Comparison of ENCODE assay signal across 1 cellular context in genomic region chr15:84747423-84748273, GRCh38.
TF ChIP-seq lines count a peak whose summit lies in the region.

No MANE protein-coding gene starts in this region.

TF ChIP-seq in K562, 482 proteins besides CTCF, POLR2A, EP300 and RAD21 (continued from another document and continues in another):
- TF ChIP-seq ZC3H4 (CRISPR knock-in tag; IDR thresholded peaks at IDR 0.05; ENCODE audit: borderline replicate concordance) (0 out of 2 replicates have a peak, but pooled peaks have one; percentile 45), SOX6 (IDR thresholded peaks at IDR 0.05) (no peak), KDM5B (IDR thresholded peaks at IDR 0.05; ENCODE audit: insufficient replicate concordance, low read depth, low read length) (peak; percentile 34), MAX (CRISPR knock-in tag; IDR thresholded peaks at IDR 0.05) (0 out of 2 replicates have a peak, but pooled peaks have one; percentile 15), ZNF444 (CRISPR knock-in tag; IDR thresholded peaks at IDR 0.05) (no peak), SUPT5H (IDR thresholded peaks at IDR 0.05) (peak; percentile 64), ZBTB43 (CRISPR knock-in tag; IDR thresholded peaks at IDR 0.05) (no peak), CTBP1 (IDR thresholded peaks at IDR 0.05; ENCODE audit: borderline replicate concordance) (peak; percentile 75), PYGO2 (tag; IDR thresholded peaks at IDR 0.05) (no peak), SMARCE1 (IDR thresholded peaks at IDR 0.05) (peak; percentile 54; the same call in 1 of the 2 replicates), MAZ (CRISPR knock-in tag; conservative IDR thresholded peaks at IDR 0.05 in 1 of 2, IDR thresholded peaks at IDR 0.05 in 1 of 2) (peak; percentile 4 to 59; a peak in 3 of 4 replicates), NONO (IDR thresholded peaks at IDR 0.05; ENCODE audit: low read depth in 2 of 2, low read length in 1 of 2) (no peak), TCF15 (CRISPR knock-in tag; IDR thresholded peaks at IDR 0.05) (no peak), HMGXB4 (CRISPR knock-in tag; IDR thresholded peaks at IDR 0.05) (peak; percentile 75; the same call in 1 of the 2 replicates), CBX2 (IDR thresholded peaks at IDR 0.05; ENCODE audit: insufficient read depth, low read length, poor library complexity, severe bottlenecking) (no peak), ZNF699 (CRISPR knock-in tag; IDR thresholded peaks at IDR 0.05; ENCODE audit: insufficient replicate concordance) (no peak), PTRF (tag; IDR thresholded peaks at IDR 0.05) (no peak), GATAD2A (IDR thresholded peaks at IDR 0.05) (no peak), PBX2 (CRISPR knock-in tag; IDR thresholded peaks at IDR 0.05; ENCODE audit: low read depth) (no peak), PBX2 (tag; conservative IDR thresholded peaks at IDR 0.05; ENCODE audit: low read depth) (no peak), TBP (optimal IDR thresholded peaks at IDR 0.05; ENCODE audit: low read depth, low read length) (peak; percentile 41), ZNF586 (CRISPR knock-in tag; conservative IDR thresholded peaks at IDR 0.05) (no peak), HNRNPLL (IDR thresholded peaks at IDR 0.05; ENCODE audit: low read depth, low read length, poor library complexity, severe bottlenecking) (peak; percentile 26), ETV1 (tag; conservative IDR thresholded peaks at IDR 0.05; ENCODE audit: low read depth) (no peak), ZNF561 (CRISPR knock-in tag; conservative IDR thresholded peaks at IDR 0.05) (no peak), SMAD1 (IDR thresholded peaks at IDR 0.05; ENCODE audit: low read depth, low read length, partially characterized antibody) (no peak), SP1 (CRISPR knock-in tag; IDR thresholded peaks at IDR 0.05) (peak; percentile 59; the same call in 1 of the 2 replicates), SMAD4 (CRISPR knock-in tag; conservative IDR thresholded peaks at IDR 0.05) (0 out of 2 replicates have a peak, but pooled peaks have one; percentile 45), OTX1 (CRISPR knock-in tag; IDR thresholded peaks at IDR 0.05) (no peak), BCOR (IDR thresholded peaks at IDR 0.05) (peak; percentile 62), ARID2 (IDR thresholded peaks at IDR 0.05) (peak; percentile 36; the same call in 1 of the 2 replicates), ATF4 (CRISPR knock-in tag; IDR thresholded peaks at IDR 0.05) (no peak), THRAP3 (IDR thresholded peaks at IDR 0.05; ENCODE audit: borderline replicate concordance) (no peak), ZNF639 (CRISPR knock-in tag; conservative IDR thresholded peaks at IDR 0.05 in 1 of 2, IDR thresholded peaks at IDR 0.05 in 1 of 2) (no peak), POLR2B (IDR thresholded peaks at IDR 0.05; ENCODE audit: low read depth, partially characterized antibody) (peak; percentile 53), MED1 (CRISPR knock-in tag; IDR thresholded peaks at IDR 0.05; ENCODE audit: borderline replicate concordance) (no peak), STAT6 (CRISPR knock-in tag; IDR thresholded peaks at IDR 0.05) (0 out of 2 replicates have a peak, but pooled peaks have one; percentile 61), SMARCA5 (IDR thresholded peaks at IDR 0.05) (0 out of 2 replicates have a peak, but pooled peaks have one; percentile 36), HLTF (IDR thresholded peaks at IDR 0.05) (0 out of 2 replicates have a peak, but pooled peaks have one; percentile 44), HNRNPK (IDR thresholded peaks at IDR 0.05; ENCODE audit: low read depth, low read length, poor library complexity, severe bottlenecking) (no peak), TBL1XR1 (IDR thresholded peaks at IDR 0.05; ENCODE audit: low read length in 2 of 2) (no peak), NFATC3 (IDR thresholded peaks at IDR 0.05) (no peak), ZNF609 (CRISPR knock-in tag; IDR thresholded peaks at IDR 0.05; ENCODE audit: borderline replicate concordance) (0 out of 2 replicates have a peak, but pooled peaks have one; percentile 30), ZNF316 (IDR thresholded peaks at IDR 0.05) (peak; percentile 63), ZNF347 (CRISPR knock-in tag; IDR thresholded peaks at IDR 0.05; ENCODE audit: low read depth) (no peak), NCOR1 (IDR thresholded peaks at IDR 0.05) (no peak)
